ENCODE assay signal across 8 cellular contexts in the genomic region with DNA sequence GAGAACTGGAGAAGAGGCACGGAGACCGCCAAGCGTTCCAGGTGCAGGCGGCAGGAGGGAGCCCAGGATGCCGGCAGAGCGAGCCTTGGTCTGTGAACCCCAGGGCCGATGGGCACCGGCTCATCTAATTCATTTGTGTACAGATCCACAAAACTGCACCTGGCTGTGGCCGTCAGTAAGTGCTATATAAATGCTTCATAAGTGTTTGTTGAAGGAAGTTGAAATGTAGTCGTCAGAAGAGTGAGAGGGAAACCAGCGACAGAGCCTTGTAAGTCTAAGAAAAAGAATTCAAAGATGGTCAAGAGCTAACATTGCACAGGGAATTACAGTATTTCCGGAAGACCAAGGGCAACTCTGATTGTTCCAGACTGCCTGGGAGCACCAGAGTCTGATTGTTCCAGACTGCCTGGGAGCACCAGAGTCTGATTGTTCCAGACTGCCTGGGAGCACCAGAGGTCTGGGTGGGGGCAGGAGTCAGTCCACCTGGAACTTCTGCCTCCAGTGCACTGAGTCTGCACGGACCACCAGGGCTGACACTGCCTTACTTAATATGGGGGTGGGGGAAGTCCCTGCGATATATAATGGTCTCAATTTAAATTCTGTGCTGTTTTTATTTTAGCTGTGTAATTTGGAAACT.
DNase-seq lines count a peak whose midpoint lies in the region; ATAC-seq and TF ChIP-seq lines count a peak whose summit lies in the region.

No MANE protein-coding gene starts in this region.

- intact Hi-C loops in natural killer cell (cut with micrococcal nuclease): loop anchor here (2.0 kb wide), 1 partner anchor 14 kb away; no protein-coding TSS in a partner anchor

- peak overlapping the region; percentile 51 for H3K4me3 Mint-ChIP-seq in natural killer cell

- peak overlapping the region; percentile 69 to 75 for H3K27ac Mint-ChIP-seq in natural killer cell

- ATAC-seq in HG03354 (IDR thresholded peaks at IDR 0.05; ENCODE audit: poor library complexity, severe bottlenecking, unreplicated experiment): peak; percentile 52
- ATAC-seq in natural killer cell: peak in 2 of 3 donors; percentile 44 to 46
- ATAC-seq in HG03460 (IDR thresholded peaks at IDR 0.05; ENCODE audit: unreplicated experiment): no peak
- no peak for ATAC-seq in GM19324 (IDR thresholded peaks at IDR 0.05; ENCODE audit: low FRiP score, unreplicated experiment)

- peak; percentile 28 for DNase-seq in GM13977 (ENCODE audit: low spot score)
- DNase-seq in SHP77 treated with DMSO at 0.1 percent for 48 hours (lab: John Stamatoyannopoulos, UW): peak; percentile 86
- DNase-seq in natural killer cell: no peak
- no peak for DNase-seq in kidney glomerular epithelial cell (lab: John Stamatoyannopoulos, UW)
- no peak for DNase-seq in DMS 273 (lab: John Stamatoyannopoulos, UW; ENCODE audit: unreplicated experiment)

- H3K36me3 Mint-ChIP-seq in natural killer cell: no peaks in the 10 kb centered on the region

- no peaks in the 10 kb centered on the region for H3K9me3 Mint-ChIP-seq in natural killer cell

- in situ Hi-C loops in GM13977 (cut with MboI; ENCODE audit: low pct_unique_long_range_greater_than_20kb, low sequenced_read_pairs, unreplicated experiment): no loop called here

- no peaks in the 10 kb centered on the region for H3K27me3 Mint-ChIP-seq in natural killer cell (ENCODE audit: low read depth in 2 of 2)

- peaks cover 78 to 83% of the 10 kb centered on the region in 2 donors for H3K4me1 Mint-ChIP-seq in natural killer cell

- TF ChIP-seq CTCF in GM13977 (IDR thresholded peaks at IDR 0.05; ENCODE audit: extremely low read depth, insufficient read depth, missing control alignments) (no peak), natural killer cell (IDR thresholded peaks at IDR 0.05) (no peak)

Comparison
In these comparisons a context has a peak if more than half of its experiments do, and no peak if none do; other contexts are left out.
1. DNase-seq: peak in GM13977 (single experiment) and SHP77 treated with DMSO at 0.1 percent for 48 hours (single experiment); none in natural killer cell (single experiment), kidney glomerular epithelial cell (single experiment) and DMS 273 (single experiment).
2. ATAC-seq: peak in HG03354 (single experiment) and natural killer cell (2 of 3); none in HG03460 (single experiment) and GM19324 (single experiment).